Comparison of ENCODE assay signal across 8 cellular contexts in genomic region chr15:90400005-90400758, GRCh38. TPM values are rescaled to one million over a fixed set of nuclear protein-coding genes. Genes with fewer than 3 reads are reported as not detected.
DNase-seq lines count a peak whose midpoint lies in the region; ATAC-seq and TF ChIP-seq lines count a peak whose summit lies in the region.

No MANE protein-coding gene starts in this region.

- TF ChIP-seq CTCF in PC-9 (conservative IDR thresholded peaks at IDR 0.05) (no peak), fibroblast of lung (conservative IDR thresholded peaks at IDR 0.05 in 1 of 2, IDR thresholded peaks at IDR 0.05 in 1 of 2; ENCODE audit: low read depth in 1 of 2, low read length in 2 of 2) (no peak)

- H3K4me2 ChIP-seq in PC-9 (peak overlapping the region; percentile 79), fibroblast of lung (ENCODE audit: extremely low read depth, insufficient read depth, low read length) (peak overlapping the region; percentile 95)

- CTCF ChIA-PET in PC-9 (lab: Charles Lee), result no interaction called here

- POLR2A ChIA-PET in PC-9 (lab: Charles Lee; ENCODE audit: unreplicated experiment), result interaction anchor here (0.5 to 0.7 kb wide), 4 partner anchors 9 to 151 kb away, joined by 4 to 7 read pairs (median 4); partner anchors contain the start of gene TTLL13

- peak overlapping the region; percentile 35 for H3K9ac ChIP-seq in fibroblast of lung (ENCODE audit: insufficient read depth, low read length)

- H3K36me3 ChIP-seq in PC-9 (ENCODE audit: low read depth) (peaks cover 11% of the 10 kb centered on the region), fibroblast of lung (ENCODE audit: control insufficient read depth, insufficient read depth, low read length) (peaks cover 1% of the 10 kb centered on the region)

- no peaks in the 10 kb centered on the region for H3K9me2 ChIP-seq in PC-9 (ENCODE audit: insufficient read depth)

- H2AFZ ChIP-seq in PC-9 (no peak overlapping the region), fibroblast of lung (ENCODE audit: low read length) (no peak overlapping the region)

- H3K79me2 ChIP-seq in PC-9 (ENCODE audit: low read depth), result peaks cover 93% of the 10 kb centered on the region
- peaks cover 89% of the 10 kb centered on the region for H3K79me2 ChIP-seq in fibroblast of lung (ENCODE audit: control insufficient read depth, insufficient read depth, low read length)

- H3K27me3 ChIP-seq in PC-9 (ENCODE audit: insufficient read depth, low read depth) (no peaks in the 10 kb centered on the region), fibroblast of lung (ENCODE audit: control insufficient read depth, insufficient read depth, low read length) (no peaks in the 10 kb centered on the region)

- ATAC-seq in GM21825 (IDR thresholded peaks at IDR 0.05; ENCODE audit: unreplicated experiment) (peak; percentile 8), GM18873 (IDR thresholded peaks at IDR 0.05; ENCODE audit: low FRiP score, unreplicated experiment) (no peak)

- H4K20me1 ChIP-seq in PC-9 (ENCODE audit: insufficient read depth), result peaks cover 3% of the 10 kb centered on the region; the same call in 1 of the 2 replicates
- H4K20me1 ChIP-seq in fibroblast of lung (ENCODE audit: control insufficient read depth, extremely low read depth, insufficient read depth, low read length), result no peaks in the 10 kb centered on the region

- intact Hi-C loops in PC-9 (cut with micrococcal nuclease; ENCODE audit: unreplicated experiment), result loop anchor here (1.0 to 5.0 kb wide), 2 partner anchors 51 to 78 kb away; no protein-coding TSS in a partner anchor

- H3F3A ChIP-seq in PC-9 (ENCODE audit: insufficient read depth, low read depth), result peaks cover 50% of the 10 kb centered on the region

- peak in 1 of 2 experiments; percentile 39 for DNase-seq in PC-9
- peak in 1 of 2 donors; percentile 20 for DNase-seq in fibroblast of lung (ENCODE audit: low read depth in 2 of 2)
- DNase-seq in OCI-M2 (lab: John Stamatoyannopoulos, UW; ENCODE audit: unreplicated experiment), result no peak
- no peak for DNase-seq in HUDEP-2 (lab: John Stamatoyannopoulos, UW; ENCODE audit: unreplicated experiment in 76 of 76)
- no peak for DNase-seq in RKO (ENCODE audit: low spot score)

- H3K4me1 ChIP-seq in PC-9 (replicated peaks; ENCODE audit: insufficient read depth) (peaks cover 62% of the 10 kb centered on the region), fibroblast of lung (ENCODE audit: control insufficient read depth, extremely low read depth, insufficient read depth, low read length) (peaks cover 25% of the 10 kb centered on the region)

- H3K9me3 ChIP-seq in PC-9 (ENCODE audit: insufficient read depth, low read depth), result no peaks in the 10 kb centered on the region
- no peaks in the 10 kb centered on the region for H3K9me3 ChIP-seq in fibroblast of lung (ENCODE audit: control insufficient read depth, insufficient read depth, low read depth, low read length)

- BruUV-seq in PC-9 (replicated peaks; lab: Mats Ljungman, UMichigan), result TSS peak; percentile 47

- H3K27ac ChIP-seq in PC-9 (peak overlapping the region; percentile 88), fibroblast of lung (ENCODE audit: insufficient read depth, low read length) (peak overlapping the region; percentile 98), skin epidermis (peak overlapping the region in 20 of 21 experiments; percentile 31 to 91 (median 84))

- peak overlapping the region; percentile 26; the same call in 1 of the 2 replicates for H3K4me3 ChIP-seq in PC-9
- H3K4me3 ChIP-seq in fibroblast of lung (replicated peaks in 1 of 4; ENCODE audit: control extremely low read depth in 1 of 4, insufficient read depth in 1 of 4, low read depth in 3 of 4, low read length in 4 of 4), result peak overlapping the region in 3 of 4 experiments; percentile 13 to 24 (median 17)
- peak overlapping the region in 1 of 7 experiments; percentile 10 for H3K4me3 ChIP-seq in skin epidermis

RNA-seq across cellular contexts. Expression of gene IQGAP1, which starts 12.1 kb away (rescaled TPM):
- 113 and 164 TPM in 2 replicates for total RNA-seq in PC-9 (2021)
- total RNA-seq in fibroblast of lung, result 160 and 270 TPM in 2 replicates
- 222 and 231 TPM in 2 replicates for polyA plus RNA-seq in fibroblast of lung
- 176 TPM in 2 replicates for polyA plus RNA-seq in fibroblast of lung (2012)
- polyA minus RNA-seq in fibroblast of lung (ENCODE audit: low replicate concordance), result 127 and 133 TPM in 2 replicates

RNA-seq across cellular contexts. Expression of gene ZNF774, which starts 48.1 kb away (rescaled TPM):
- total RNA-seq in PC-9 (2021) (6.2 and 6.3 TPM in 2 replicates), fibroblast of lung (1.3 and 1.8 TPM in 2 replicates)
- polyA plus RNA-seq in fibroblast of lung, result 1.2 and 1.3 TPM in 2 replicates
- 1.1 TPM in 2 replicates for polyA plus RNA-seq in fibroblast of lung (2012)
- polyA minus RNA-seq in fibroblast of lung (ENCODE audit: low replicate concordance), result 0.12 TPM in 1 of 2 replicates, not detected in the other
